ENCODE assay signal across 35 cellular contexts in genomic region chr2:167534443-167534842, GRCh38.
"Had no signal": no experiment of that assay in that cellular context is flagged by ENCODE, and none has a peak within 500 bp of the region (broad histone marks: within the 10 kb centered on the region; RNA-seq: fewer than 3 reads in every experiment).

No MANE protein-coding gene starts in this region.

- H3K27me3 Mint-ChIP-seq: activated CD4-positive, alpha-beta T cell treated with anti-CD3 and anti-CD28 coated beads, Interleukin-2, amount 10 ng/mL, durations not matched to agents 7 days and 5 days; brain; dendritic cell treated with granulocyte-macrophage colony-stimulating factor and Interleukin-4, amounts not matched to agents 40 ng/mL and 50 ng/mL, for 4 days; T-helper 17 cell had no signal

- H3K36me3 Mint-ChIP-seq: activated naive CD8-positive, alpha-beta T cell had no signal

- H3K9me3 Mint-ChIP-seq: activated CD4-positive, alpha-beta T cell treated with anti-CD3 and anti-CD28 coated beads, Interleukin-2, amount 10 ng/mL, durations not matched to agents 7 days and 5 days; activated CD8-positive, alpha-beta T cell treated with anti-CD3 and anti-CD28 coated beads for 36 hours; activated T-cell treated with anti-CD3 and anti-CD28 coated beads, Interleukin-2, amount 50 U/mL, for 4 hours; activated T-helper 17 cell treated with anti-CD3 and anti-CD28 coated beads, Interleukin-2, amount 50 U/mL, for 72 hours; endodermal cell; T-helper 2 cell treated with Interferon-gamma antibody and Interleukin-4, amounts not matched to agents 5 μg/mL and 100 μg/mL, for 36 hours had no signal

- H3K4me1 Mint-ChIP-seq: activated CD4-positive, alpha-beta T cell treated with anti-CD3 and anti-CD28 coated beads, Interleukin-2, amount 10 ng/mL, durations not matched to agents 7 days and 5 days; activated T-helper 17 cell treated with anti-CD3 and anti-CD28 coated beads, Interleukin-2, amount 50 U/mL, for 72 hours; brain; endodermal cell; T-helper 17 cell had no signal

- H3K4me3 Mint-ChIP-seq: activated CD4-positive, alpha-beta T cell treated with anti-CD3 and anti-CD28 coated beads, Interleukin-2, amount 10 ng/mL, durations not matched to agents 7 days and 5 days; activated CD8-positive, alpha-beta T cell treated with anti-CD3 and anti-CD28 coated beads for 36 hours; activated naive CD8-positive, alpha-beta T cell; activated T-cell treated with anti-CD3 and anti-CD28 coated beads, Interleukin-2, amount 50 U/mL, for 4 hours; activated T-helper 17 cell treated with anti-CD3 and anti-CD28 coated beads, Interleukin-2, amount 50 U/mL, for 72 hours; brain; dendritic cell treated with granulocyte-macrophage colony-stimulating factor and Interleukin-4, amounts not matched to agents 40 ng/mL and 50 ng/mL, for 4 days; endodermal cell; T-helper 17 cell; T-helper 2 cell treated with Interferon-gamma antibody and Interleukin-4, amounts not matched to agents 5 μg/mL and 100 μg/mL, for 36 hours had no signal

- H3K27ac ChIP-seq: breast epithelium, cardiac muscle cell, coronary artery, dorsolateral prefrontal cortex, foreskin keratinocyte, gastrocnemius medialis, heart left ventricle had no signal

- H3K36me3 ChIP-seq: breast epithelium, cardiac muscle cell, gastrocnemius medialis, heart left ventricle had no signal

- H3K27me3 ChIP-seq: breast epithelium, cardiac muscle cell, dorsolateral prefrontal cortex, foreskin keratinocyte, gastrocnemius medialis, heart left ventricle had no signal

- H3K9me3 ChIP-seq: breast epithelium, gastrocnemius medialis, heart left ventricle had no signal

- DNase-seq: activated CD4-positive, alpha-beta T cell treated with anti-CD3 and anti-CD28 coated beads for 4 hours; activated CD4-positive, alpha-beta T cell treated with anti-CD3 and anti-CD28 coated beads, Interleukin-2, amount 10 ng/mL, durations not matched to agents 7 days and 5 days; activated CD4-positive, alpha-beta T cell treated with anti-CD3 and anti-CD28 coated beads, Interleukin-2, amount 50 U/mL, for 4 hours; activated CD4-positive, CD25-positive, alpha-beta regulatory T cell; activated CD4-positive, CD25-positive, alpha-beta regulatory T cell treated with anti-CD3 and anti-CD28 coated beads, Interleukin-2, amount 50 U/mL, for 72 hours; activated CD8-positive, alpha-beta memory T cell treated with anti-CD3 and anti-CD28 coated beads for 24 hours; activated CD8-positive, alpha-beta T cell treated with anti-CD3 and anti-CD28 coated beads for 36 hours; activated effector memory CD4-positive, alpha-beta T cell treated with Interleukin-2 at 50 U/mL for 16 hours; activated gamma-delta T cell treated with Interleukin-2 at 50 U/mL for 16 hours; activated naive CD4-positive, alpha-beta T cell treated with anti-CD3 and anti-CD28 coated beads, Interleukin-2, amount 50 U/mL, for 16 hours; activated naive CD4-positive, alpha-beta T cell treated with Interleukin-2 at 50 U/mL for 16 hours; activated T-cell treated with anti-CD3 and anti-CD28 coated beads, Interleukin-2, amount 50 U/mL, for 4 hours; amniotic stem cell; anterior cingulate cortex; central memory CD4-positive, alpha-beta T cell; cerebellar nuclear complex; dorsolateral prefrontal cortex; effector memory CD4-positive, alpha-beta T cell; endodermal cell; foreskin keratinocyte; gastrocnemius medialis; glutamatergic neuron; heart left ventricle; hypothalamus; T-helper 17 cell; T1000 had no signal

- H3K4me3 ChIP-seq: breast epithelium, cardiac muscle cell, coronary artery, dorsolateral prefrontal cortex, gastrocnemius medialis, heart left ventricle had no signal

- ATAC-seq: activated CD8-positive, alpha-beta T cell treated with anti-CD3 and anti-CD28 coated beads for 36 hours; activated T-cell treated with anti-CD3 and anti-CD28 coated beads, Interleukin-2, amount 50 U/mL, for 4 hours; activated T-helper 17 cell treated with anti-CD3 and anti-CD28 coated beads, Interleukin-2, amount 50 U/mL, for 72 hours; esophagus mucosa; foreskin keratinocyte; gastrocnemius medialis; heart left ventricle; T-helper 17 cell had no signal

- H3K27ac Mint-ChIP-seq: activated CD4-positive, alpha-beta T cell treated with anti-CD3 and anti-CD28 coated beads, Interleukin-2, amount 10 ng/mL, durations not matched to agents 7 days and 5 days; activated CD8-positive, alpha-beta T cell treated with anti-CD3 and anti-CD28 coated beads for 36 hours; activated naive CD8-positive, alpha-beta T cell; activated T-helper 17 cell treated with anti-CD3 and anti-CD28 coated beads, Interleukin-2, amount 50 U/mL, for 72 hours; brain; dendritic cell treated with granulocyte-macrophage colony-stimulating factor and Interleukin-4, amounts not matched to agents 40 ng/mL and 50 ng/mL, for 4 days; endodermal cell; T-helper 17 cell; T-helper 2 cell treated with Interferon-gamma antibody and Interleukin-4, amounts not matched to agents 5 μg/mL and 100 μg/mL, for 36 hours had no signal

- H3K4me1 ChIP-seq: breast epithelium, foreskin keratinocyte, gastrocnemius medialis, heart left ventricle had no signal
